ENCODE assay signal across 17 cellular contexts in genomic region chr2:141035846-141036420, GRCh38.
DNase-seq lines count a peak whose midpoint lies in the region; ATAC-seq and TF ChIP-seq lines count a peak whose summit lies in the region.
"Had no signal": no experiment of that assay in that cellular context is flagged by ENCODE, and none has a peak within 500 bp of the region (broad histone marks: within the 10 kb centered on the region; RNA-seq: fewer than 3 reads in every experiment).

No MANE protein-coding gene starts in this region.

- H3K27ac ChIP-seq in H9 (ENCODE audit: insufficient read length, low read depth, low read length) (no peak overlapping the region), lower lobe of right lung (no peak overlapping the region)

- no peaks in the 10 kb centered on the region; a peak in 1 of 5 replicates for H3K9me3 Mint-ChIP-seq in H9
- H3K9me3 Mint-ChIP-seq in osteocyte (ENCODE audit: unreplicated experiment) = no peaks in the 10 kb centered on the region

- H3K4ac ChIP-seq in H9 (ENCODE audit: low read depth, low read length) = no peak overlapping the region

- no peak overlapping the region for H4K8ac ChIP-seq in H9 (replicated peaks; ENCODE audit: insufficient read length, low read depth, low read length)

- no peak overlapping the region for H2BK5ac ChIP-seq in H9 (ENCODE audit: insufficient read length, low read length)

- no peaks in the 10 kb centered on the region for H3K9me3 ChIP-seq in H9 (ENCODE audit: control insufficient read depth, low read depth, low read length)
- H3K9me3 ChIP-seq in lower lobe of right lung = no peaks in the 10 kb centered on the region

- TF ChIP-seq CTCF in H9 (conservative IDR thresholded peaks at IDR 0.05) = no peak
- no peak for TF ChIP-seq CTCF in fibroblast of villous mesenchyme (IDR thresholded peaks at IDR 0.05; ENCODE audit: insufficient read depth, low read depth, low read length)
- no peak for TF ChIP-seq CTCF in osteocyte (IDR thresholded peaks at IDR 0.05)
- no peak for TF ChIP-seq CTCF in lower lobe of right lung (IDR thresholded peaks at IDR 0.05)

- no peaks in the 10 kb centered on the region for H3K79me1 ChIP-seq in H9 (ENCODE audit: insufficient read depth, low read depth, low read length, poor library complexity, severe bottlenecking)

- H3K27ac Mint-ChIP-seq in H9 (peak overlapping the region in 2 of 3 experiments; percentile 52 to 82; a peak in 3 of 7 replicates), osteocyte (ENCODE audit: unreplicated experiment) (peak overlapping the region; percentile 49)
- H3K27ac Mint-ChIP-seq: B cell; CD4-positive, alpha-beta T cell; IgD-negative memory B cell had no signal

- H3K4me3 ChIP-seq in fibroblast of villous mesenchyme (ENCODE audit: low read depth, low read length) = no peak overlapping the region
- H3K4me3 ChIP-seq in lower lobe of right lung = no peak overlapping the region

- no CpG with 5 or more reads among the region's 4 CpGs for WGBS in H9 (ENCODE audit: extremely low coverage, insufficient read length, low lambda C conversion rate)

- H3K27me3 ChIP-seq in H9 (ENCODE audit: insufficient read depth, low read length) = no peaks in the 10 kb centered on the region
- H3K27me3 ChIP-seq in lower lobe of right lung (ENCODE audit: low read depth) = no peaks in the 10 kb centered on the region

- no peak overlapping the region for H3K4me2 ChIP-seq in H9 (ENCODE audit: insufficient read depth, insufficient read length, low read length)

- H2AK5ac ChIP-seq in H9 (ENCODE audit: insufficient read length, low read length) = no peak overlapping the region

- no peak overlapping the region for H3K14ac ChIP-seq in H9 (ENCODE audit: insufficient read depth, low read length)

- no peak overlapping the region for H4K91ac ChIP-seq in H9 (ENCODE audit: insufficient read length, low read depth, low read length)

- DNase-seq in H9 (no peak), brain pericyte (ENCODE audit: low read depth, low spot score) (peak; percentile 38), fibroblast of villous mesenchyme (ENCODE audit: low read depth) (peak; percentile 23), osteocyte (ENCODE audit: extremely low spot score, unreplicated experiment) (no peak), lower lobe of right lung (no peak), SKM-1 (lab: John Stamatoyannopoulos, UW; ENCODE audit: unreplicated experiment) (no peak), dermis blood vessel endothelial cell (no peak), NCI-H187 (lab: John Stamatoyannopoulos, UW) (no peak)
- DNase-seq: ACHN; C1 segment of cervical spinal cord; Calu3; CD4-positive, alpha-beta T cell; DMS79; EL; GDM1 had no signal

- H3K27me3 Mint-ChIP-seq in H9 (ENCODE audit: low read depth) (no peaks in the 10 kb centered on the region; the same call in 1 of the 2 replicates), osteocyte (ENCODE audit: unreplicated experiment) (no peaks in the 10 kb centered on the region)
- H3K27me3 Mint-ChIP-seq: B cell; CD4-positive, alpha-beta T cell; IgD-negative memory B cell had no signal

- no peak overlapping the region for H2BK12ac ChIP-seq in H9 (ENCODE audit: insufficient read length, low read depth, low read length)

- no peaks in the 10 kb centered on the region for H3K23me2 ChIP-seq in H9 (ENCODE audit: insufficient read length, low read depth, low read length, poor library complexity, severe bottlenecking)

- H4K5ac ChIP-seq in H9 (ENCODE audit: insufficient read length, low read depth, low read length) = no peak overlapping the region

- ATAC-seq in lower lobe of right lung = no peak

- no peak overlapping the region for H2BK15ac ChIP-seq in H9 (ENCODE audit: low read depth, low read length)

- no peak overlapping the region for H3K23ac ChIP-seq in H9 (ENCODE audit: insufficient read length, low read depth, low read length)

- H2BK20ac ChIP-seq in H9 (ENCODE audit: low read depth, low read length, poor library complexity, severe bottlenecking) = no peak overlapping the region

- H3K18ac ChIP-seq in H9 (ENCODE audit: insufficient read length, low read depth, low read length) = no peak overlapping the region

- H3K4me1 Mint-ChIP-seq in H9 (peaks cover 13% of the 10 kb centered on the region in 2 experiments), osteocyte (ENCODE audit: unreplicated experiment) (peaks cover 18% of the 10 kb centered on the region)
- H3K4me1 Mint-ChIP-seq: B cell, IgD-negative memory B cell had no signal

- no peaks in the 10 kb centered on the region for H3K79me2 ChIP-seq in H9 (ENCODE audit: insufficient read depth, low read length)

- H4K20me1 ChIP-seq in H9 (ENCODE audit: control insufficient read depth, insufficient read depth, insufficient read length) = no peaks in the 10 kb centered on the region

- intact Hi-C loops in lower lobe of right lung (cut with DNase I) = no loop called here

- H2AFZ ChIP-seq in H9 (ENCODE audit: low read length) = no peak overlapping the region

- no peak overlapping the region for H3T11ph ChIP-seq in H9 (ENCODE audit: low read length)

- no peak overlapping the region for H2BK120ac ChIP-seq in H9 (ENCODE audit: low read depth, low read length, poor library complexity, severe bottlenecking)

- no peak overlapping the region for H3K4me3 Mint-ChIP-seq in H9
- no peak overlapping the region for H3K4me3 Mint-ChIP-seq in osteocyte (ENCODE audit: unreplicated experiment)
- H3K4me3 Mint-ChIP-seq: B cell; CD4-positive, alpha-beta T cell; IgD-negative memory B cell had no signal

- no peaks in the 10 kb centered on the region for H3K36me3 Mint-ChIP-seq in H9 (ENCODE audit: insufficient read depth in 1 of 3, low read depth in 3 of 3)
- no peaks in the 10 kb centered on the region for H3K36me3 Mint-ChIP-seq in osteocyte (ENCODE audit: unreplicated experiment)
- H3K36me3 Mint-ChIP-seq: IgD-negative memory B cell had no signal

- no peaks in the 10 kb centered on the region for H3K4me1 ChIP-seq in H9 (ENCODE audit: insufficient read depth, low read length)
- H3K4me1 ChIP-seq in lower lobe of right lung = no peaks in the 10 kb centered on the region

- H3K56ac ChIP-seq in H9 (ENCODE audit: insufficient read length, low read depth, low read length) = no peak overlapping the region

- no peak overlapping the region for H3K9ac ChIP-seq in H9 (ENCODE audit: extremely low read depth, insufficient read length, low read length)

- H3K36me3 ChIP-seq in lower lobe of right lung = no peaks in the 10 kb centered on the region

Comparison
In these comparisons a context has a peak if more than half of its experiments do, and no peak if none do; other contexts are left out.
1. DNase-seq: peak in brain pericyte (single experiment) and fibroblast of villous mesenchyme (single experiment); none in H9 (single experiment), osteocyte (single experiment), lower lobe of right lung (single experiment), SKM-1 (single experiment), dermis blood vessel endothelial cell (single experiment) and NCI-H187 (0 of 2).